35 cellular contexts compared by ENCODE assay signal in genomic region chrX:27731962-27732361, GRCh38.
"Had no signal": no experiment of that assay in that cellular context is flagged by ENCODE, and none has a peak within 500 bp of the region (broad histone marks: within the 10 kb centered on the region; RNA-seq: fewer than 3 reads in every experiment).

No MANE protein-coding gene starts in this region.

- H3K4me3 Mint-ChIP-seq: activated B cell treated with CpG ODN at 0.5 μM for 24 hours; activated CD4-positive, alpha-beta memory T cell treated with anti-CD3 and anti-CD28 coated beads for 36 hours; activated CD4-positive, alpha-beta T cell treated with anti-CD3 and anti-CD28 coated beads, Interleukin-2, amount 10 ng/mL, durations not matched to agents 24 days and 14 days; activated CD8-positive, alpha-beta T cell treated with anti-CD3 and anti-CD28 coated beads for 36 hours; activated naive CD4-positive, alpha-beta T cell treated with anti-CD3 and anti-CD28 coated beads for 36 hours; activated naive CD8-positive, alpha-beta T cell treated with anti-CD3 and anti-CD28 coated beads for 36 hours; activated T-cell treated with anti-CD3 and anti-CD28 coated beads, Interleukin-2, amount 50 U/mL, for 4 hours; activated T-cell treated with anti-CD3 and anti-CD28 coated beads, Interleukin-2, amount 50 U/mL, for 72 hours; activated T-helper 1 cell treated with anti-CD3 and anti-CD28 coated beads, Interleukin-12 subunit alpha, Interleukin-12 subunit beta, Interleukin-2, Interleukin-4 antibody, amounts not matched to agents 30 ng/mL and 10 ng/mL and 1 ng/mL, durations not matched to agents 14 hours and 24 hours and 36 hours; activated T-helper 17 cell treated with anti-CD3 and anti-CD28 coated beads, Interleukin-2, amount 50 U/mL, for 72 hours; T-helper 1 cell treated with Interleukin-12 subunit alpha and Interleukin-12 subunit beta and Interleukin-4 antibody, amounts not matched to agents 30 μg/mL and 1 μg/mL, for 36 hours; T-helper 2 cell treated with Interferon-gamma antibody and Interleukin-4, amounts not matched to agents 5 μg/mL and 100 μg/mL, for 36 hours had no signal

- FAIRE-seq: TTC549 had no signal

- ATAC-seq: activated CD8-positive, alpha-beta T cell treated with anti-CD3 and anti-CD28 coated beads for 36 hours; activated naive CD4-positive, alpha-beta T cell treated with anti-CD3 and anti-CD28 coated beads, Interleukin-2, amount 50 U/mL, for 72 hours; activated T-cell treated with anti-CD3 and anti-CD28 coated beads, Interleukin-2, amount 50 U/mL, for 4 hours; activated T-cell treated with anti-CD3 and anti-CD28 coated beads, Interleukin-2, amount 50 U/mL, for 72 hours; activated T-helper 17 cell treated with anti-CD3 and anti-CD28 coated beads, Interleukin-2, amount 50 U/mL, for 72 hours had no signal

- H3K27me3 Mint-ChIP-seq: activated B cell treated with CpG ODN at 0.5 μM for 24 hours; activated CD4-positive, alpha-beta memory T cell treated with anti-CD3 and anti-CD28 coated beads for 36 hours; activated CD4-positive, alpha-beta T cell treated with anti-CD3 and anti-CD28 coated beads, Interleukin-2, amount 10 ng/mL, durations not matched to agents 24 days and 14 days; activated CD8-positive, alpha-beta T cell treated with anti-CD3 and anti-CD28 coated beads for 36 hours; activated naive CD8-positive, alpha-beta T cell treated with anti-CD3 and anti-CD28 coated beads for 36 hours; activated T-helper 17 cell treated with anti-CD3 and anti-CD28 coated beads, Interleukin-2, amount 50 U/mL, for 72 hours had no signal

- H3K4me1 Mint-ChIP-seq: activated B cell treated with CpG ODN at 0.5 μM for 24 hours; activated CD4-positive, alpha-beta T cell treated with anti-CD3 and anti-CD28 coated beads, Interleukin-2, amount 10 ng/mL, durations not matched to agents 24 days and 14 days; activated naive CD8-positive, alpha-beta T cell treated with anti-CD3 and anti-CD28 coated beads for 36 hours; activated T-helper 17 cell treated with anti-CD3 and anti-CD28 coated beads, Interleukin-2, amount 50 U/mL, for 72 hours had no signal

- H3K4me1 ChIP-seq: adrenal gland, breast epithelium, colonic mucosa had no signal

- H3K27ac Mint-ChIP-seq: activated B cell treated with CpG ODN at 0.5 μM for 24 hours; activated CD4-positive, alpha-beta memory T cell treated with anti-CD3 and anti-CD28 coated beads for 36 hours; activated CD4-positive, alpha-beta T cell treated with anti-CD3 and anti-CD28 coated beads, Interleukin-2, amount 10 ng/mL, durations not matched to agents 24 days and 14 days; activated CD8-positive, alpha-beta T cell treated with anti-CD3 and anti-CD28 coated beads for 36 hours; activated naive CD4-positive, alpha-beta T cell treated with anti-CD3 and anti-CD28 coated beads for 36 hours; activated naive CD4-positive, alpha-beta T cell treated with anti-CD3 and anti-CD28 coated beads, Interleukin-2, amount 50 U/mL, for 72 hours; activated naive CD8-positive, alpha-beta T cell treated with anti-CD3 and anti-CD28 coated beads for 36 hours; activated T-cell treated with anti-CD3 and anti-CD28 coated beads, Interleukin-2, amount 50 U/mL, for 72 hours; activated T-helper 1 cell treated with anti-CD3 and anti-CD28 coated beads, Interleukin-12 subunit alpha, Interleukin-12 subunit beta, Interleukin-2, Interleukin-4 antibody, amounts not matched to agents 30 ng/mL and 10 ng/mL and 1 ng/mL, durations not matched to agents 14 hours and 24 hours and 36 hours; activated T-helper 17 cell treated with anti-CD3 and anti-CD28 coated beads, Interleukin-2, amount 50 U/mL, for 72 hours; T-helper 1 cell treated with Interleukin-12 subunit alpha and Interleukin-12 subunit beta and Interleukin-4 antibody, amounts not matched to agents 30 μg/mL and 1 μg/mL, for 36 hours; T-helper 2 cell treated with Interferon-gamma antibody and Interleukin-4, amounts not matched to agents 5 μg/mL and 100 μg/mL, for 36 hours had no signal

- H3K9me3 ChIP-seq: adrenal gland, breast epithelium, colonic mucosa had no signal

- H3K4me3 ChIP-seq: adrenal gland, breast epithelium, colonic mucosa had no signal

- H3K36me3 ChIP-seq: adrenal gland, brain microvascular endothelial cell, breast epithelium, colonic mucosa had no signal

- H3K9me3 Mint-ChIP-seq: activated B cell treated with CpG ODN at 0.5 μM for 24 hours; activated CD4-positive, alpha-beta T cell treated with anti-CD3 and anti-CD28 coated beads, Interleukin-2, amount 10 ng/mL, durations not matched to agents 24 days and 14 days; activated naive CD8-positive, alpha-beta T cell treated with anti-CD3 and anti-CD28 coated beads for 36 hours; activated T-cell treated with anti-CD3 and anti-CD28 coated beads, Interleukin-2, amount 50 U/mL, for 4 hours; activated T-cell treated with anti-CD3 and anti-CD28 coated beads, Interleukin-2, amount 50 U/mL, for 72 hours; T-helper 1 cell treated with Interleukin-12 subunit alpha and Interleukin-12 subunit beta and Interleukin-4 antibody, amounts not matched to agents 30 μg/mL and 1 μg/mL, for 36 hours; T-helper 2 cell treated with Interferon-gamma antibody and Interleukin-4, amounts not matched to agents 5 μg/mL and 100 μg/mL, for 36 hours had no signal

- H3K27me3 ChIP-seq: adrenal gland, brain microvascular endothelial cell, breast epithelium, colonic mucosa had no signal

- DNase-seq: activated B cell treated with CpG ODN at 0.5 μM for 24 hours; activated CD4-positive, alpha-beta memory T cell treated with anti-CD3 and anti-CD28 coated beads for 36 hours; activated CD4-positive, alpha-beta T cell treated with anti-CD3 and anti-CD28 coated beads for 4 hours; activated CD4-positive, alpha-beta T cell treated with anti-CD3 and anti-CD28 coated beads, Interleukin-2, amount 10 ng/mL, durations not matched to agents 24 days and 14 days; activated CD4-positive, alpha-beta T cell treated with anti-CD3 and anti-CD28 coated beads, Interleukin-2, amount 50 U/mL, for 1 hour; activated CD4-positive, alpha-beta T cell treated with anti-CD3 and anti-CD28 coated beads, Interleukin-2, amount 50 U/mL, for 4 hours; activated CD4-positive, CD25-positive, alpha-beta regulatory T cell treated with anti-CD3 and anti-CD28 coated beads, Interleukin-2, amount 50 U/mL, for 72 hours; activated CD8-positive, alpha-beta memory T cell treated with anti-CD3 and anti-CD28 coated beads, Interleukin-2, amount 50 U/mL, for 4 hours; activated CD8-positive, alpha-beta T cell treated with anti-CD3 and anti-CD28 coated beads for 36 hours; activated effector memory CD4-positive, alpha-beta T cell treated with anti-CD3 and anti-CD28 coated beads, Interleukin-2, amount 50 U/mL, for 16 hours; activated gamma-delta T cell treated with Interleukin-2 at 50 U/mL for 16 hours; activated naive CD4-positive, alpha-beta T cell; activated naive CD4-positive, alpha-beta T cell treated with anti-CD3 and anti-CD28 coated beads for 36 hours; activated naive CD4-positive, alpha-beta T cell treated with anti-CD3 and anti-CD28 coated beads, Interleukin-2, amount 50 U/mL, for 16 hours; activated naive CD8-positive, alpha-beta T cell treated with anti-CD3 and anti-CD28 coated beads for 36 hours; activated T-cell treated with anti-CD3 and anti-CD28 coated beads for 4 hours; activated T-cell treated with anti-CD3 and anti-CD28 coated beads, Interleukin-2, amount 50 U/mL, for 1 hour; activated T-cell treated with anti-CD3 and anti-CD28 coated beads, Interleukin-2, amount 50 U/mL, for 4 hours; activated T-cell treated with anti-CD3 and anti-CD28 coated beads, Interleukin-2, amount 50 U/mL, for 72 hours; adrenal gland; amniotic stem cell; aorta; brain microvascular endothelial cell; central memory CD4-positive, alpha-beta T cell; colonic mucosa; T-helper 2 cell; T-helper 9 cell had no signal

- H3K36me3 Mint-ChIP-seq: activated CD4-positive, alpha-beta memory T cell treated with anti-CD3 and anti-CD28 coated beads for 36 hours; activated naive CD4-positive, alpha-beta T cell treated with anti-CD3 and anti-CD28 coated beads, Interleukin-2, amount 50 U/mL, for 72 hours; activated naive CD8-positive, alpha-beta T cell treated with anti-CD3 and anti-CD28 coated beads for 36 hours had no signal

- H3K27ac ChIP-seq: adrenal gland, brain microvascular endothelial cell, breast epithelium, colonic mucosa, VCaP had no signal
